In genomic region chr1:162561037-162561615, GRCh38 we compare ENCODE assay signal across 8 cellular contexts. TPM values are rescaled to one million over a fixed set of nuclear protein-coding genes. Genes with fewer than 3 reads are reported as not detected.
DNase-seq lines count a peak whose midpoint lies in the region; ATAC-seq and TF ChIP-seq lines count a peak whose summit lies in the region.

No MANE protein-coding gene starts in this region.

- H3K4me3 ChIP-seq in CD4-positive, CD25-positive, alpha-beta regulatory T cell (ENCODE audit: low read depth, low read length) = peak overlapping the region; percentile 70
- peak overlapping the region; percentile 64 for H3K4me3 ChIP-seq in lower leg skin (ENCODE audit: low read depth, poor library complexity, severe bottlenecking)

- intact Hi-C loops in lower leg skin (cut with DNase I; ENCODE audit: low total_unique reads) = no loop called here

- H3K9me3 Mint-ChIP-seq in CD4-positive, CD25-positive, alpha-beta regulatory T cell = no peaks in the 10 kb centered on the region

- TF ChIP-seq CTCF in lower leg skin (IDR thresholded peaks at IDR 0.05) = no peak

- no peaks in the 10 kb centered on the region for H3K9me3 ChIP-seq in CD4-positive, CD25-positive, alpha-beta regulatory T cell (ENCODE audit: control insufficient read depth in 2 of 2, low read length in 2 of 2)

- peaks cover 14 to 39% (median 32%) of the 10 kb centered on the region in 4 donors for H3K4me1 Mint-ChIP-seq in CD4-positive, CD25-positive, alpha-beta regulatory T cell

- TF ChIP-seq POLR2A in lower leg skin (IDR thresholded peaks at IDR 0.05) = peak in 1 of 2 donors; percentile 78

- H3K27ac Mint-ChIP-seq in CD4-positive, CD25-positive, alpha-beta regulatory T cell = peak overlapping the region; percentile 84 to 98 (median 97)

- ATAC-seq in CD4-positive, CD25-positive, alpha-beta regulatory T cell (ENCODE audit: low read depth in 2 of 2) = peak; percentile 93
- peak; percentile 87 for ATAC-seq in GM19438 (IDR thresholded peaks at IDR 0.05; ENCODE audit: low read depth, unreplicated experiment)
- ATAC-seq in HG03571 (IDR thresholded peaks at IDR 0.05; ENCODE audit: unreplicated experiment) = peak; percentile 97

- H3K27me3 Mint-ChIP-seq in CD4-positive, CD25-positive, alpha-beta regulatory T cell = peaks cover 4% of the 10 kb centered on the region

- H3K4me3 Mint-ChIP-seq in CD4-positive, CD25-positive, alpha-beta regulatory T cell = peak overlapping the region; percentile 95 to 99 (median 96)

- H3K27me3 ChIP-seq in CD4-positive, CD25-positive, alpha-beta regulatory T cell (ENCODE audit: control insufficient read depth, insufficient read depth, low read length) = peaks cover 3% of the 10 kb centered on the region

- no peaks in the 10 kb centered on the region for H3K36me3 Mint-ChIP-seq in CD4-positive, CD25-positive, alpha-beta regulatory T cell

- WGBS in lower leg skin, 2 donors = 0 to 1% methylated on average over 24 to 45 of the region's 53 CpGs

- H3K27ac ChIP-seq in CD4-positive, CD25-positive, alpha-beta regulatory T cell (ENCODE audit: insufficient read depth, low read length, poor library complexity, severe bottlenecking) = peak overlapping the region; percentile 89

- H3K36me3 ChIP-seq in CD4-positive, CD25-positive, alpha-beta regulatory T cell (ENCODE audit: control insufficient read depth, insufficient read depth, low read length) = no peaks in the 10 kb centered on the region

- DNase-seq in CD4-positive, CD25-positive, alpha-beta regulatory T cell = peak; percentile 96 to 98 (median 97)
- peak; percentile 96 for DNase-seq in NCI-H774 (lab: John Stamatoyannopoulos, UW)
- DNase-seq in activated CD4-positive, alpha-beta T cell treated with anti-CD3 and anti-CD28 coated beads, Interleukin-2, amount 50 U/mL, for 48 hours = peak; percentile 99
- peak; percentile 82 to 98 for DNase-seq in dermis microvascular lymphatic vessel endothelial cell (ENCODE audit: low read depth in 2 of 2)
- DNase-seq in lower leg skin (ENCODE audit: low spot score in 2 of 2) = peak; percentile 98 to 100
- DNase-seq in stimulated activated CD4-positive, alpha-beta T cell treated with anti-CD3 and anti-CD28 coated beads, Interleukin-4, amount 100 ng/mL, for 4 hours = peak; percentile 97 to 99

- H3K4me1 ChIP-seq in CD4-positive, CD25-positive, alpha-beta regulatory T cell (ENCODE audit: control insufficient read depth, insufficient read depth, low read length, poor library complexity, severe bottlenecking) = peaks cover 10% of the 10 kb centered on the region

RNA-seq across cellular contexts. Expression of gene UAP1, which starts 0.4 kb away (rescaled TPM):
- total RNA-seq in CD4-positive, CD25-positive, alpha-beta regulatory T cell = 25.7 TPM
- polyA plus RNA-seq in CD4-positive, CD25-positive, alpha-beta regulatory T cell = 10 to 100 TPM; 17.1 to 24.3 (median 20.8) TPM
- 39.3 and 44.0 TPM in 2 replicates for total RNA-seq in dermis microvascular lymphatic vessel endothelial cell
- 10 to 100 TPM; 29.6 to 40.0 (median 31.3) TPM for total RNA-seq in lower leg skin

Comparison
In these comparisons a context has a peak if more than half of its experiments do, and no peak if none do; other contexts are left out.
1. Peak in every context shown above with its lines: DNase-seq, ATAC-seq, H3K4me3 ChIP-seq and H3K27ac ChIP-seq.